In genomic region chr3:134074001-134074789, GRCh38 we compare ENCODE assay signal across 21 cellular contexts. TPM values are rescaled to one million over a fixed set of nuclear protein-coding genes. Genes with fewer than 3 reads are reported as not detected.
DNase-seq lines count a peak whose midpoint lies in the region; ATAC-seq, FAIRE-seq and TF ChIP-seq lines count a peak whose summit lies in the region.
"Had no signal": no experiment of that assay in that cellular context is flagged by ENCODE, and none has a peak within 500 bp of the region (broad histone marks: within the 10 kb centered on the region; RNA-seq: fewer than 3 reads in every experiment).

No MANE protein-coding gene starts in this region.

- no peak for ATAC-seq in left ventricle myocardium superior
- no peak for ATAC-seq in left lobe of liver
- ATAC-seq: A549, GM12878 had no signal

- no peaks in the 10 kb centered on the region for H3K27me3 ChIP-seq in left ventricle myocardium inferior (ENCODE audit: low read depth)

- no peak for FAIRE-seq in urothelium cell line (lab: Jason Lieb, UNC)
- FAIRE-seq: A549, GM12878 had no signal

- H3K36me3 ChIP-seq in left ventricle myocardium inferior: no peaks in the 10 kb centered on the region
- H3K36me3 ChIP-seq: HAP-1 had no signal

- peak overlapping the region; percentile 27 for H3K27ac ChIP-seq in left ventricle myocardium inferior (replicated peaks)
- H3K27ac ChIP-seq: A549, HL-60, KMS-11 had no signal

- intact Hi-C loops in left ventricle myocardium inferior (cut with micrococcal nuclease) (no loop called here), left ventricle myocardium superior (cut with micrococcal nuclease) (no loop called here)

- H3K9me3 ChIP-seq in left ventricle myocardium inferior (replicated peaks): peaks cover 5% of the 10 kb centered on the region
- H3K9me3 ChIP-seq: A549, Caco-2, HAP-1 had no signal

- peaks cover 16% of the 10 kb centered on the region for H3K4me1 ChIP-seq in left ventricle myocardium inferior
- H3K4me1 ChIP-seq: A549, Caco-2, HAP-1 had no signal

- TF ChIP-seq CTCF in left ventricle myocardium inferior (IDR thresholded peaks at IDR 0.05; ENCODE audit: borderline replicate concordance): no peak

- DNase-seq in left ventricle myocardium inferior (no peak), left ventricle myocardium superior (no peak), left lobe of liver (ENCODE audit: low spot score) (peak; percentile 27), ureter (ENCODE audit: low spot score) (peak; percentile 19), NCI-H226 (no peak), urothelium cell line (ENCODE audit: low spot score) (no peak), DMS153 treated with DMSO at 0.1 percent for 48 hours (lab: John Stamatoyannopoulos, UW; ENCODE audit: unreplicated experiment) (no peak)
- DNase-seq in stimulated activated CD8-positive, alpha-beta memory T cell treated with anti-CD3 and anti-CD28 coated beads, Interleukin-4, amount 100 ng/mL, for 48 hours: peak; percentile 7
- DNase-seq: Caco-2; CD4-positive, alpha-beta T cell; DMS53; EL; NCI-H1417 treated with DMSO at 0.1 percent for 48 hours; NCI-H187 treated with DMSO at 0.1 percent for 48 hours; NCI-H2227 treated with DMSO at 0.1 percent for 48 hours; NCI-H524 had no signal

- no peak overlapping the region for H3K4me3 ChIP-seq in left ventricle myocardium inferior
- H3K4me3 ChIP-seq: A549, GM12878, HAP-1 had no signal

RNA-seq across cellular contexts. Expression of gene SLCO2A1, which starts 44.5 kb away (rescaled TPM):
- total RNA-seq in left ventricle myocardium inferior (18.0 TPM), left ventricle myocardium superior (11.6 TPM), left lobe of liver (7.4 TPM), ureter (89.1 TPM)
- total RNA-seq: CD4-positive, alpha-beta T cell had no signal

Comparison
In these comparisons a context has a peak if more than half of its experiments do, and no peak if none do; other contexts are left out.
1. DNase-seq: peak in left lobe of liver (single experiment), stimulated activated CD8-positive, alpha-beta memory T cell treated with anti-CD3 and anti-CD28 coated beads, Interleukin-4, amount 100 ng/mL, for 48 hours (single experiment) and ureter (single experiment); none in left ventricle myocardium inferior (single experiment), left ventricle myocardium superior (single experiment), NCI-H226 (single experiment), urothelium cell line (single experiment) and DMS153 treated with DMSO at 0.1 percent for 48 hours (single experiment).